ENCODE assay signal across 8 cellular contexts in the genomic region with DNA sequence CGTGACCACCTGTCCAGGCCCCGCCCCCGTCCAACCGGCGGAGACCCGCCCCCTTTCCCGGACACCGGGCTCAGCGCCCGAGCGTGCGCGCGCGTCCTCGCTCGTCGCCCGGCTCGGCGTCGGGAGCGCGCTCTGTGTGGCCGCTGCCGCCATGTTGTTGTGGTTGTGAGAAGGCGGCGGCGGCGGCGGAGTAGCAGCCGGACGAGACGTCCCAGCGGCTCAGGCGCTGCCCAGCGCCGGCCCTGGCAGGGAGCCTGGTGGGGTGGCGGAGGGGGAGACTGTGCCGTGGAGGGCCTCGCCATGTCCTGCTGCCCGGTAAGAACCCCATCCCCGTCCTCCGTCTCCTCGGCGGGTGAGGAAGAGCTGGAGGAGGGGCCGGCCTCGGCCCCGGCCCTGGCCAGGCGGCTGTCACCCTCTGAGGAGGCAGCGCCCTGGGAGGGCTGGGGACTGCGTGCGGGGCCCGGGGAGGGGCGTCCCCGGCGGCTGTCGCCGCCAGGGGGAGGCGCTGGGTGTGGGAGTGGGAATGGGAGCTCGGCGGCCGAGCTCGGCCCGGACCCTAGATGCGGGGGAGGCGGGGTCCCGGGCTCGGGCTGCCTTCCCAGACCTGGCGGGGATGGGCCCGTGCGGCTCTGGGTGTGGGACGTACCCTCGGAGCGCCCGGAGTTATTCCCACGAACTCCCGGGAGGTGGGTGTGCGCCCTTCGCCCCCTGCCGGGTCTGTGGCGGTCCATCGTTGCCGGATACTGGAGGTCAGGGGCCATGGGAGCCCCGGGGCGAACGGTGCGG. TPM values are rescaled to one million over a fixed set of nuclear protein-coding genes. Genes with fewer than 3 reads are reported as not detected.
DNase-seq lines count a peak whose midpoint lies in the region; ATAC-seq, FAIRE-seq and TF ChIP-seq lines count a peak whose summit lies in the region.

MTMR3 (plus strand) TSS at position 130 of the 786 bp plus-strand sequence. CDS start 87,886 bp downstream, outside the sequence.

- peak within 1 kb of the TSS; percentile 88 for H2AFZ ChIP-seq in astrocyte (ENCODE audit: low read depth, low read length)

- H3K9me3 ChIP-seq in astrocyte (ENCODE audit: insufficient read depth, low read depth, low read length) = no peaks in the 10 kb centered on the region
- no peaks in the 10 kb centered on the region for H3K9me3 ChIP-seq in aorta (ENCODE audit: control insufficient read depth, low read length)

- TF ChIP-seq CTCF in GM12865 (IDR thresholded peaks at IDR 0.05; ENCODE audit: insufficient read depth, low read depth, low read length, missing control alignments) (peak; percentile 10), astrocyte (IDR thresholded peaks at IDR 0.05; ENCODE audit: insufficient read depth, low read depth, low read length) (no peak)

- H3K4me1 Mint-ChIP-seq in astrocyte (ENCODE audit: low read depth, unreplicated experiment) = peaks cover under 1% of the 10 kb centered on the region

- H3K27ac ChIP-seq in astrocyte (ENCODE audit: low read depth, low read length) (peak within 1 kb of the TSS; percentile 93), aorta (ENCODE audit: low read depth in 1 of 2, low read length in 2 of 2) (peak within 1 kb of the TSS; percentile 24 to 93)

- H3K27me3 Mint-ChIP-seq in astrocyte (ENCODE audit: low read depth, unreplicated experiment) = no peaks in the 10 kb centered on the region

- H3K4me3 Mint-ChIP-seq in astrocyte (ENCODE audit: unreplicated experiment) = peak within 1 kb of the TSS; percentile 62

- peak within 1 kb of the TSS; percentile 88 for H3K4me2 ChIP-seq in astrocyte (ENCODE audit: low read length)

- WGBS in aorta, 2 donors = 0% methylated on average over 77 to 88 of the region's 88 CpGs

- H3K4me1 ChIP-seq in astrocyte (ENCODE audit: insufficient read depth, low read length) (peaks cover 4% of the 10 kb centered on the region), aorta (ENCODE audit: control insufficient read depth in 1 of 2, insufficient read depth in 2 of 2, low read length in 2 of 2) (no peaks in the 10 kb centered on the region)

- no peak for FAIRE-seq in astrocyte (lab: Jason Lieb, UNC)

- intact Hi-C loops in aorta (cut with DNase I) = loop anchor here in 1 of 2 donors (10.0 kb wide), 1 partner anchor 92 kb away; no protein-coding TSS in a partner anchor

- H3K9ac ChIP-seq in astrocyte (ENCODE audit: low read length) = peak within 1 kb of the TSS; percentile 99

- H3K27me3 ChIP-seq in astrocyte (ENCODE audit: insufficient read depth, low read length) = no peaks in the 10 kb centered on the region
- no peaks in the 10 kb centered on the region for H3K27me3 ChIP-seq in aorta (ENCODE audit: control insufficient read depth in 1 of 2, insufficient read depth in 2 of 2, low read length in 1 of 2)

- no peaks in the 10 kb centered on the region for H3K9me3 Mint-ChIP-seq in astrocyte (ENCODE audit: unreplicated experiment)

- peak within 1 kb of the TSS; percentile 98 for H3K4me3 ChIP-seq in GM12865 (ENCODE audit: low read depth, low read length)
- peak within 1 kb of the TSS; percentile 76 for H3K4me3 ChIP-seq in astrocyte (ENCODE audit: insufficient read depth, low read depth, low read length)
- H3K4me3 ChIP-seq in aorta (ENCODE audit: low read length in 2 of 2) = peak within 1 kb of the TSS; percentile 93 to 94

- peaks cover 45% of the 10 kb centered on the region for H4K20me1 ChIP-seq in astrocyte (ENCODE audit: insufficient read depth, low read length)

- DNase-seq in GM12865 (ENCODE audit: low read depth) (peak; percentile 95), NCI-H146 (lab: John Stamatoyannopoulos, UW) (peak; percentile 79), T-helper 22 cell (ENCODE audit: low read depth) (peak; percentile 73), astrocyte (ENCODE audit: low read depth) (peak; percentile 66), hepatic stellate cell (ENCODE audit: low spot score) (peak; percentile 73), renal cortical epithelial cell (ENCODE audit: low read depth) (peak; percentile 58), aorta (peak; percentile 96 to 98)

- peak within 1 kb of the TSS; percentile 93 for H3K27ac Mint-ChIP-seq in astrocyte (ENCODE audit: unreplicated experiment)

- ATAC-seq in HG02623 (IDR thresholded peaks at IDR 0.05; ENCODE audit: unreplicated experiment) (peak; percentile 66), aorta (ENCODE audit: low FRiP score) (peak; percentile 92)

- no peaks in the 10 kb centered on the region for H3K36me3 Mint-ChIP-seq in astrocyte (ENCODE audit: low read depth, unreplicated experiment)

- H3K79me2 ChIP-seq in astrocyte (ENCODE audit: insufficient read depth, low read length) = peaks cover 52% of the 10 kb centered on the region

- H3K36me3 ChIP-seq in astrocyte (ENCODE audit: insufficient read depth, low read length) (no peaks in the 10 kb centered on the region), aorta (ENCODE audit: control insufficient read depth in 1 of 2, insufficient read depth in 2 of 2, low read length in 1 of 2) (no peaks in the 10 kb centered on the region)

RNA-seq across cellular contexts. Expression of gene MTMR3, which starts in this region (rescaled TPM):
- total RNA-seq in astrocyte = 37.3 and 41.0 TPM in 2 replicates
- total RNA-seq in renal cortical epithelial cell = 33.3 and 77.7 TPM in 2 replicates
- 10 to 100 TPM; 52.7 to 65.3 TPM for total RNA-seq in aorta
- 10 to 100 TPM in 1 of 2 donors, 1 to 10 TPM in 1; 5.3 to 21.6 TPM for polyA plus RNA-seq in aorta

Comparison
In these comparisons a context has a peak if more than half of its experiments do, and no peak if none do; other contexts are left out.
1. Peak in every context shown above with its lines: DNase-seq, ATAC-seq, H3K4me3 ChIP-seq and H3K27ac ChIP-seq.